11 cellular contexts compared by ENCODE assay signal in the genomic region with DNA sequence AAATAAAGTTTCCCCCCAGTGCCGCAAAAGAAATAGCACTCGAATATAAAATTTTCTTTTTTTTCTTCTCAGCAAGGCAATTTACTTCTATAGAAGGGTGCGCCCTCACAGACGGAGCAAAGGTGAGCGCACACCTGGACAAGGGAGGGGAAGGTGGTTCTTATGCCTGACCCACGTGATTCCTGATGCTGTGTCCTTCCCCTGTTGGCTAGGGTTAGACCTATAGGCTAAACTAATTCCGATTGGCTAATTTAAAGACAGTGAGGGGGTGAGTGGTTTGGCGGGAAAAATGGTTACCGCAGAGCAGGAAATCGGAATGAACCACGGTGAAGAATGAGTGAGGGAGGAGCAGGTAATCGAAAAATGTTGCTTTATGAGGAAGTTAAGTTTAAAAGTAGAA. TPM values are rescaled to one million over a fixed set of nuclear protein-coding genes. Genes with fewer than 3 reads are reported as not detected.
DNase-seq lines count a peak whose midpoint lies in the region; ATAC-seq and TF ChIP-seq lines count a peak whose summit lies in the region.
"Had no signal": no experiment of that assay in that cellular context is flagged by ENCODE, and none has a peak within 500 bp of the region (broad histone marks: within the 10 kb centered on the region; RNA-seq: fewer than 3 reads in every experiment).

No MANE protein-coding gene starts in this region.

- no peak for TF ChIP-seq CTCF in brain (conservative IDR thresholded peaks at IDR 0.05)

- DNase-seq in Ammon's horn (ENCODE audit: low spot score) (peak; percentile 16), G401 (ENCODE audit: low spot score) (peak; percentile 51), naive B cell (no peak), hippocampal formation (lab: John Stamatoyannopoulos, UW) (no peak)
- DNase-seq in stimulated activated CD4-positive, alpha-beta T cell treated with anti-CD3 and anti-CD28 coated beads, Interleukin-15, amount 100 ng/mL, for 24 hours, result no peak
- DNase-seq: activated CD4-positive, CD25-positive, alpha-beta regulatory T cell treated with anti-CD3 and anti-CD28 coated beads, Interleukin-2, amount 50 U/mL, for 72 hours; amniotic stem cell; NCI-H2081 treated with DMSO at 0.1 percent for 48 hours had no signal

- H3K27ac Mint-ChIP-seq in brain (peak overlapping the region in 2 of 5 experiments; percentile 20 to 38), naive B cell (no peak overlapping the region)

- H3K27me3 Mint-ChIP-seq in brain, result peaks cover 19% of the 10 kb centered on the region
- H3K27me3 Mint-ChIP-seq in naive B cell, result peaks cover 22 to 42% (median 39%) of the 10 kb centered on the region in 3 donors

- H3K4me1 Mint-ChIP-seq in brain (peaks cover 37% of the 10 kb centered on the region), naive B cell (peaks cover 9 to 16% (median 15%) of the 10 kb centered on the region in 3 donors)

- ATAC-seq in naive B cell (ENCODE audit: low read depth in 2 of 2), result no peak
- ATAC-seq in GM21723 (IDR thresholded peaks at IDR 0.05; ENCODE audit: unreplicated experiment), result no peak
- ATAC-seq in HG03378 (IDR thresholded peaks at IDR 0.05; ENCODE audit: unreplicated experiment), result no peak

- peaks cover 11 to 17% (median 12%) of the 10 kb centered on the region in 5 experiments for H3K9me3 Mint-ChIP-seq in brain
- H3K9me3 Mint-ChIP-seq in naive B cell, result peaks cover 10 to 21% (median 13%) of the 10 kb centered on the region in 7 donors

- in situ Hi-C loops in G401 (cut with HindIII; ENCODE audit: low sequenced_read_pairs), result no loop called here

- peak overlapping the region; percentile 78 to 85 (median 79) for H3K4me3 Mint-ChIP-seq in brain
- H3K4me3 Mint-ChIP-seq in naive B cell, result peak overlapping the region; percentile 68 to 88 (median 80)

- H3K36me3 Mint-ChIP-seq in brain, result peaks cover 9% of the 10 kb centered on the region
- peaks cover 14 to 24% of the 10 kb centered on the region in 2 donors for H3K36me3 Mint-ChIP-seq in naive B cell

RNA-seq across cellular contexts. Expression of a gene that starts 0.6 kb away (rescaled TPM):
- total RNA-seq in G401 (2014; rRNA removed; shearing (Covaris generic)), result 0.43 TPM in 1 of 2 replicates, not detected in the other
- polyA plus RNA-seq in brain (ENCODE audit: insufficient read depth, low read depth, low replicate concordance) (25.0 TPM), naive B cell (ENCODE audit: low read depth in 6 of 6) (1 to 10 TPM in 1 of 6 donors, under 1 TPM in 2, not detected in 3; 0.34 to 1.4 (median 0.61) TPM)

RNA-seq across cellular contexts. Expression of a gene that starts 52.9 kb away (rescaled TPM):
- total RNA-seq in G401 (2014; rRNA removed; shearing (Covaris generic)), result 14.6 and 20.9 TPM in 2 replicates
- polyA plus RNA-seq in brain (ENCODE audit: insufficient read depth, low read depth, low replicate concordance), result 13.3 TPM
- polyA plus RNA-seq in naive B cell (ENCODE audit: low read depth in 6 of 6), result 10 to 100 TPM; 20.4 to 32.2 (median 23.6) TPM

Comparison
In these comparisons a context has a peak if more than half of its experiments do, and no peak if none do; other contexts are left out.
1. DNase-seq: peak in Ammon's horn (single experiment) and G401 (single experiment); none in naive B cell (single experiment), hippocampal formation (0 of 2) and stimulated activated CD4-positive, alpha-beta T cell treated with anti-CD3 and anti-CD28 coated beads, Interleukin-15, amount 100 ng/mL, for 24 hours (single experiment).
2. RNA of a gene that starts 0.6 kb away (polyA plus RNA-seq): 25.0 TPM in brain (single experiment); 0.34 to 1.4 TPM in naive B cell; every median in the first group is over 10 times any median in the second.